ENCODE assay signal across 9 cellular contexts in the genomic region with DNA sequence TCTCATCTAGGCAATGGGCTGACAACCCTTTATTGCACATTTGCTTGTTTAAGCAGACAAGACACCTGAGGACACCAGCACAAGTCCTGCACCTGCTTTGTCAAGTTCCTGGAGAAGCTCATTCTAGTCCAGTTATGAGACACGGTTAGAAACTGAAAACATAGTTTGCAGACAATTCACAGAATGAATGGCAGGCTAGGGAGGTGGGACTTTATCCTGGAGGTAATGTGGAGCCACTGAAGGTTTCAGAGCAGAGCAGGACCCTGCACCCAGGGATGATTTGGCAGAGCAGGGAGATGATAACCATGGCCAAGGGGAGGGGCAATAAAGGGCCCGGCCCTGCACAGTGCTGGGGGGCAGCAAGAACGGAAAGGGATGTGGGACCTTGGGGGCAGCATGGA. TPM values are rescaled to one million over a fixed set of nuclear protein-coding genes. Genes with fewer than 3 reads are reported as not detected.
DNase-seq lines count a peak whose midpoint lies in the region; ATAC-seq and TF ChIP-seq lines count a peak whose summit lies in the region.
"Had no signal": no experiment of that assay in that cellular context is flagged by ENCODE, and none has a peak within 500 bp of the region (broad histone marks: within the 10 kb centered on the region; RNA-seq: fewer than 3 reads in every experiment).

No MANE protein-coding gene starts in this region.

- 36 to 42% methylated on average over 2 of the region's 3 CpGs for WGBS in gastroesophageal sphincter (ENCODE audit: low coverage in 1 of 2), 2 donors

- TF ChIP-seq CTCF in gastroesophageal sphincter (IDR thresholded peaks at IDR 0.05): no peak

- H3K4me3 ChIP-seq in gastroesophageal sphincter: no peak overlapping the region

- H3K27me3 ChIP-seq in gastroesophageal sphincter: no peaks in the 10 kb centered on the region

- H3K27ac ChIP-seq in gastroesophageal sphincter: peak overlapping the region in 3 of 4 donors; percentile 52 to 73 (median 72)

- no peaks in the 10 kb centered on the region for H3K9me3 ChIP-seq in gastroesophageal sphincter

- peaks cover 0 to 15% (median 11%) of the 10 kb centered on the region in 3 donors for H3K4me1 ChIP-seq in gastroesophageal sphincter

- peak; percentile 42 for ATAC-seq in GM18505 (IDR thresholded peaks at IDR 0.05; ENCODE audit: unreplicated experiment)
- peak; percentile 44 for ATAC-seq in GM21423 (IDR thresholded peaks at IDR 0.05; ENCODE audit: unreplicated experiment)
- ATAC-seq in HG03378 (IDR thresholded peaks at IDR 0.05; ENCODE audit: unreplicated experiment): peak; percentile 36
- ATAC-seq in gastroesophageal sphincter: no peak

- no peak for TF ChIP-seq POLR2A in GM18505 (IDR thresholded peaks at IDR 0.05; ENCODE audit: borderline replicate concordance, extremely low read depth, insufficient read depth, insufficient read length)
- TF ChIP-seq POLR2A in gastroesophageal sphincter (IDR thresholded peaks at IDR 0.05): no peak

- H3K36me3 ChIP-seq in gastroesophageal sphincter: peaks cover 0 to 50% of the 10 kb centered on the region in 2 donors

- no peak for DNase-seq in HCEC 1CT
- DNase-seq in stimulated activated CD4-positive, alpha-beta T cell treated with anti-CD3 and anti-CD28 coated beads, Interleukin-4, amount 100 ng/mL, for 4 hours: no peak
- no peak for DNase-seq in middle frontal gyrus (ENCODE audit: extremely low spot score, low spot score)
- DNase-seq in putamen (ENCODE audit: low spot score): no peak
- DNase-seq: NCI-H1694 had no signal

- no peak for TF ChIP-seq EP300 in gastroesophageal sphincter (IDR thresholded peaks at IDR 0.05)

RNA-seq across cellular contexts. Expression of a gene that starts 50.7 kb away (rescaled TPM):
- 10 to 100 TPM; 27.5 to 43.9 (median 35.8) TPM for total RNA-seq in gastroesophageal sphincter
